In the genomic region with DNA sequence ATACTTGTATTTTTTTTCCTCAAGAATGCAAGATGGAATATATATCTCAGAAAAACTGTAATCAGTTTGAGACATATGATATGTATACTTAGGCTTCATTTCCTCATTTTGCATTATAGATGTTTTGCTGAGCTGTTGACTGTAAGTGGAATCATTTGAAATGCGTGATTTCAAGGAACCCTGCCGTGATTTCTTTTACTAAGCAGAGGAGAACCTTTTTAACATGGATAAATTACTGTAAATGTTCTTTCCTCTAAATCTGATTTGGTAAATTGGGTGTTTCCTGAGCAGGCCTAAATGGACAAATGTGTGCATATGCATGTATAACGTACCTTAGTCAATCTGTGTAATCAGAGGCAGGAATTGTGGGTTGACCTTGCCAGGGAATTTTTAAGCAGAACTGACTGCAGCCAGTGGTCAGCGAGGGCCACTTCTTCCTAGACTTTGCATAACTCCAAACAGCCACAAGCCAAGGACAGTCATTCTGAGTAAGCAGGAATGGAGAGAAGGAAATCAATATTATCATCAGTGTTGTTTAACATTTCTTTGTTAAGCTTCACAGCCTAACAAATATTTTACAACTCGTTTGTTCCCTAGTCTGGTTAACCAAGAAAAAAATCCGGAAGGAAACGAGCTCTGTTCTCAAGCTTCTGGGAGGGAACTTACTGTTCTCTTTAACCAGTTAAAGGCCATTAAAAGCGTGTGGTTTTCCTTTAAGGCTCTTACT, we compare ENCODE assay signal across 12 cellular contexts.
DNase-seq lines count a peak whose midpoint lies in the region; ATAC-seq and TF ChIP-seq lines count a peak whose summit lies in the region.
"Had no signal": no experiment of that assay in that cellular context is flagged by ENCODE, and none has a peak within 500 bp of the region (broad histone marks: within the 10 kb centered on the region; RNA-seq: fewer than 3 reads in every experiment).

No MANE protein-coding gene starts in this region.

- H3K27ac ChIP-seq in CD8-positive, alpha-beta T cell (ENCODE audit: low read depth, low read length) = no peak overlapping the region
- H3K27ac ChIP-seq: SJCRH30 had no signal

- no peak for TF ChIP-seq CTCF in CD8-positive, alpha-beta T cell (IDR thresholded peaks at IDR 0.05)

- in situ Hi-C loops in Caki2 (cut with HindIII; ENCODE audit: low pct_unique_long_range_greater_than_20kb, low sequenced_read_pairs) = no loop called here

- no peaks in the 10 kb centered on the region for H3K36me3 ChIP-seq in CD8-positive, alpha-beta T cell (ENCODE audit: insufficient read depth, low read length)
- H3K36me3 ChIP-seq: SJCRH30 had no signal

- H3K9me3 Mint-ChIP-seq in dendritic cell treated with granulocyte-macrophage colony-stimulating factor and Interleukin-4, amounts not matched to agents 40 ng/mL and 50 ng/mL, for 4 days = no peaks in the 10 kb centered on the region
- H3K9me3 Mint-ChIP-seq in CD8-positive, alpha-beta T cell = no peaks in the 10 kb centered on the region
- H3K9me3 Mint-ChIP-seq: neural crest cell; stimulated activated naive B cell treated with anti-CD40 and anti-IgM and Interleukin-4, amounts not matched to agents 10 μg/mL and 1 μg/mL and 100 μg/mL, for 72 hours had no signal

- DNase-seq in Caki2 (ENCODE audit: low read depth) (peak; percentile 11), M059J (ENCODE audit: low read depth) (peak; percentile 71), non-pigmented ciliary epithelial cell (ENCODE audit: low read depth) (peak; percentile 38), T-helper 2 cell (no peak), mesenteric fat pad (ENCODE audit: low spot score) (no peak), HuH-7 (ENCODE audit: low spot score) (no peak)
- no peak for DNase-seq in CD8-positive, alpha-beta T cell
- DNase-seq: central memory CD4-positive, alpha-beta T cell; SJCRH30; stimulated activated naive B cell treated with anti-CD40 and anti-IgM and Interleukin-4, amounts not matched to agents 10 μg/mL and 1 μg/mL and 100 μg/mL, for 72 hours had no signal

- no peaks in the 10 kb centered on the region for H3K36me3 Mint-ChIP-seq in dendritic cell treated with granulocyte-macrophage colony-stimulating factor and Interleukin-4, amounts not matched to agents 40 ng/mL and 50 ng/mL, for 4 days (ENCODE audit: low read depth)
- H3K36me3 Mint-ChIP-seq in CD8-positive, alpha-beta T cell = no peaks in the 10 kb centered on the region
- H3K36me3 Mint-ChIP-seq: stimulated activated naive B cell treated with anti-CD40 and anti-IgM and Interleukin-4, amounts not matched to agents 10 μg/mL and 1 μg/mL and 100 μg/mL, for 72 hours had no signal

- POLR2A ChIA-PET in CD8-positive, alpha-beta T cell (lab: Charles Lee) = no interaction called here

- no peaks in the 10 kb centered on the region for H3K27me3 Mint-ChIP-seq in dendritic cell treated with granulocyte-macrophage colony-stimulating factor and Interleukin-4, amounts not matched to agents 40 ng/mL and 50 ng/mL, for 4 days
- peaks cover 7% of the 10 kb centered on the region for H3K27me3 Mint-ChIP-seq in CD8-positive, alpha-beta T cell (ENCODE audit: low read depth)

- peak overlapping the region; percentile 51 for H3K4me3 Mint-ChIP-seq in dendritic cell treated with granulocyte-macrophage colony-stimulating factor and Interleukin-4, amounts not matched to agents 40 ng/mL and 50 ng/mL, for 4 days
- no peak overlapping the region for H3K4me3 Mint-ChIP-seq in CD8-positive, alpha-beta T cell
- H3K4me3 Mint-ChIP-seq: neural crest cell; stimulated activated naive B cell treated with anti-CD40 and anti-IgM and Interleukin-4, amounts not matched to agents 10 μg/mL and 1 μg/mL and 100 μg/mL, for 72 hours had no signal

- no peak overlapping the region for H3K4me3 ChIP-seq in CD8-positive, alpha-beta T cell (ENCODE audit: low read depth, low read length)
- H3K4me3 ChIP-seq: SJCRH30 had no signal

- H3K27me3 ChIP-seq in CD8-positive, alpha-beta T cell (ENCODE audit: insufficient read depth, low read length) = peaks cover 3% of the 10 kb centered on the region

- no peaks in the 10 kb centered on the region for H3K9me3 ChIP-seq in CD8-positive, alpha-beta T cell (ENCODE audit: low read length)
- H3K9me3 ChIP-seq: SJCRH30 had no signal

- CTCF ChIA-PET in CD8-positive, alpha-beta T cell (lab: Charles Lee) = no interaction called here

- intact Hi-C loops in dendritic cell treated with granulocyte-macrophage colony-stimulating factor and Interleukin-4, amounts not matched to agents 40 ng/mL and 50 ng/mL, for 4 days (cut with micrococcal nuclease) = no loop called here
- intact Hi-C loops in CD8-positive, alpha-beta T cell (cut with DNase I, micrococcal nuclease) = no loop called here

- H3K4me1 ChIP-seq in CD8-positive, alpha-beta T cell (ENCODE audit: insufficient read depth, low read length) = no peaks in the 10 kb centered on the region
- H3K4me1 ChIP-seq: SJCRH30 had no signal

- no peak for ATAC-seq in CD8-positive, alpha-beta T cell
- ATAC-seq: stimulated activated naive B cell treated with anti-CD40 and anti-IgM and Interleukin-4, amounts not matched to agents 10 μg/mL and 1 μg/mL and 100 μg/mL, for 72 hours had no signal

- peak overlapping the region; percentile 77 for H3K27ac Mint-ChIP-seq in dendritic cell treated with granulocyte-macrophage colony-stimulating factor and Interleukin-4, amounts not matched to agents 40 ng/mL and 50 ng/mL, for 4 days
- H3K27ac Mint-ChIP-seq in CD8-positive, alpha-beta T cell = no peak overlapping the region
- H3K27ac Mint-ChIP-seq: stimulated activated naive B cell treated with anti-CD40 and anti-IgM and Interleukin-4, amounts not matched to agents 10 μg/mL and 1 μg/mL and 100 μg/mL, for 72 hours had no signal

- H3K4me1 Mint-ChIP-seq in dendritic cell treated with granulocyte-macrophage colony-stimulating factor and Interleukin-4, amounts not matched to agents 40 ng/mL and 50 ng/mL, for 4 days (ENCODE audit: low read depth) = peaks cover 22% of the 10 kb centered on the region
- peaks cover 1% of the 10 kb centered on the region for H3K4me1 Mint-ChIP-seq in CD8-positive, alpha-beta T cell (ENCODE audit: low read depth)
- H3K4me1 Mint-ChIP-seq: neural crest cell had no signal

Comparison
In these comparisons a context has a peak if more than half of its experiments do, and no peak if none do; other contexts are left out.
1. DNase-seq: peak in Caki2 (single experiment), M059J (single experiment) and non-pigmented ciliary epithelial cell (single experiment); none in T-helper 2 cell (0 of 5), CD8-positive, alpha-beta T cell (0 of 7), mesenteric fat pad (single experiment) and HuH-7 (single experiment).